8 cellular contexts compared by ENCODE assay signal in the genomic region with DNA sequence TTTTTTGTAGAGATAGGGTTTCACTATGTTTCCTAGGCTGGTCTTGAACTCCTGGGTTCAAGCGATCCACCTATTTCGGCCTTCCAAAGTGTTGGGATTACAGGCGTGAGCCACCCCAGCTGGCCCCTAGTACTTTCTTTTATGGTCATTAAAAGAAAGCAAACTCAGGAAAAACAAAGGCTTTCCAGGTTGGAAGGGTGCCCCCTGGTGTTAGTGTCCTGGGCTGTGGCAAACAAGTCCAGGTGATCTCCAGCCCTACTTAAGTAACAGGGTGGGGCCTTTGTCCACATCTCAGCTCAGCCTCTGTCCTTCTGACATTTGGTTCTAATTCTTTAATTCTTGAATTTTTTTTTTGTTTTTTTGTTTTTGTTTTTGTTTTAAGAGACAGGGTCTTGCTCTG. TPM values are rescaled to one million over a fixed set of nuclear protein-coding genes. Genes with fewer than 3 reads are reported as not detected.
DNase-seq lines count a peak whose midpoint lies in the region; ATAC-seq, FAIRE-seq and TF ChIP-seq lines count a peak whose summit lies in the region.

No MANE protein-coding gene starts in this region.

- peak; percentile 74 for FAIRE-seq in GM12878 (lab: Jason Lieb, UNC)

- H3K18ac ChIP-seq in mesendoderm (ENCODE audit: low read length): no peak overlapping the region

- POLR2A ChIA-PET in GM12878 (lab: Charles Lee): interaction anchor here (0.8 to 1.6 kb wide), 3 partner anchors 25 to 83 kb away, joined by 3 to 4 read pairs (median 4); no protein-coding TSS in a partner anchor

- H2BK15ac ChIP-seq in mesendoderm (replicated peaks; ENCODE audit: low read depth): no peak overlapping the region

- ATAC-seq in GM12878 (peak; percentile 69), HG03139 (IDR thresholded peaks at IDR 0.05; ENCODE audit: unreplicated experiment) (no peak), HG02571 (IDR thresholded peaks at IDR 0.05; ENCODE audit: unreplicated experiment) (no peak)

- intact Hi-C loops in GM12878 (cut with micrococcal nuclease; ENCODE audit: unreplicated experiment): no loop called here

- no peak overlapping the region for H3K23ac ChIP-seq in mesendoderm (ENCODE audit: low read length)

- H3K79me2 ChIP-seq in GM12878 (ENCODE audit: control insufficient read depth, insufficient read depth, low read length): no peaks in the 10 kb centered on the region
- H3K79me2 ChIP-seq in mesendoderm (ENCODE audit: control insufficient read depth, insufficient read depth, low read length): peaks cover 8% of the 10 kb centered on the region

- SMC1A ChIA-PET in GM12878 (lab: Charles Lee; ENCODE audit: uncharacterized antibody, unreplicated experiment): interaction anchor here (1.2 to 4.4 kb wide), 6 partner anchors 18 to 151 kb away, joined by 3 to 27 read pairs (median 4); no protein-coding TSS in a partner anchor

- 43% methylated on average over 3 of the region's 3 CpGs for WGBS in GM12878 (ENCODE audit: insufficient coverage, insufficient replicate concordance, low lambda C conversion rate, missing lambda C conversion rate)
- no CpG with 5 or more reads among the region's 3 CpGs for WGBS in mesendoderm (ENCODE audit: extremely low coverage, insufficient coverage, low lambda C conversion rate)

- no peak for TF ChIP-seq POLR2A in GM12878 (IDR thresholded peaks at IDR 0.05; ENCODE audit: low read depth, low read length)

- H3K36me3 ChIP-seq in GM12878 (ENCODE audit: control insufficient read depth in 2 of 2, insufficient read depth in 2 of 2, low read length in 1 of 2) (no peaks in the 10 kb centered on the region), mesendoderm (ENCODE audit: control insufficient read depth, insufficient read depth, low read length) (peaks cover 8% of the 10 kb centered on the region)

- no peak overlapping the region for H2AFZ ChIP-seq in GM12878 (ENCODE audit: control insufficient read depth, low read depth, low read length)

- H3K79me1 ChIP-seq in mesendoderm (ENCODE audit: low read length): peaks cover 21% of the 10 kb centered on the region

- TF ChIP-seq RAD21 in GM12878 (IDR thresholded peaks at IDR 0.05; ENCODE audit: insufficient read depth, low read depth, low read length): peak; percentile 21; the same call in 1 of the 2 replicates

- no peaks in the 10 kb centered on the region for H4K20me1 ChIP-seq in GM12878 (ENCODE audit: control insufficient read depth, insufficient read depth)

- H3K9ac ChIP-seq in GM12878 (ENCODE audit: control insufficient read depth, insufficient read depth, low read length): no peak overlapping the region
- no peak overlapping the region for H3K9ac ChIP-seq in mesendoderm (ENCODE audit: low read length)

- H3K4me2 ChIP-seq in GM12878 (ENCODE audit: control insufficient read depth, insufficient read depth) (no peak overlapping the region), mesendoderm (ENCODE audit: low read length) (no peak overlapping the region)

- no peak overlapping the region for H4K8ac ChIP-seq in mesendoderm (ENCODE audit: low read depth, low read length)

- no TSS peak for BruUV-seq in GM12878 (replicated peaks; lab: Mats Ljungman, UMichigan)

- in situ Hi-C loops in GM12878 (cut with MboI): no loop called here

- peaks cover 6% of the 10 kb centered on the region for H3K4me1 ChIP-seq in GM12878 (ENCODE audit: control insufficient read depth, insufficient read depth, low read length)
- H3K4me1 ChIP-seq in mesendoderm (ENCODE audit: control insufficient read depth, low read depth, low read length): no peaks in the 10 kb centered on the region

- H4K5ac ChIP-seq in mesendoderm (ENCODE audit: low read length): no peak overlapping the region

- H3K4ac ChIP-seq in mesendoderm (ENCODE audit: low read depth, low read length): no peak overlapping the region

- no peak overlapping the region for H3K56ac ChIP-seq in mesendoderm (ENCODE audit: low read length)

- H2AK5ac ChIP-seq in mesendoderm (ENCODE audit: low read length): no peak overlapping the region

- DNase-seq in NK-92 treated with Interleukin-12 subunit alpha and Interleukin-12 subunit beta, amount 100 ng/mL, for 24 hours (lab: John Stamatoyannopoulos, UW): peak; percentile 25
- DNase-seq in NK-92 (lab: John Stamatoyannopoulos, UW; ENCODE audit: unreplicated experiment) (no peak), NCI-H460 (ENCODE audit: extremely low read depth, low read depth) (peak; percentile 37), GM12878 (ENCODE audit: low read depth, low spot score) (no peak), mesendoderm (peak; percentile 80), nucleus accumbens (lab: John Stamatoyannopoulos, UW) (no peak)

- peak; percentile 55 to 78 (median 56); a peak in 5 of 6 replicates for TF ChIP-seq CTCF in GM12878 (IDR thresholded peaks at IDR 0.05 in 2 of 3, conservative IDR thresholded peaks at IDR 0.05 in 1 of 3; ENCODE audit: control insufficient read depth in 2 of 3, extremely low read depth in 1 of 3, insufficient read depth in 1 of 3, low read depth in 3 of 3, low read length in 3 of 3)

- TF ChIP-seq EP300 in GM12878 (IDR thresholded peaks at IDR 0.05; ENCODE audit: borderline replicate concordance in 1 of 2, control insufficient read depth in 1 of 2, low read depth in 2 of 2, low read length in 2 of 2): no peak

- H3K27ac ChIP-seq in GM12878 (ENCODE audit: control insufficient read depth, insufficient read depth): no peak overlapping the region
- no peak overlapping the region for H3K27ac ChIP-seq in mesendoderm (ENCODE audit: low read depth, low read length)

- CTCF ChIA-PET in GM12878 (lab: Yijun Ruan, JAX): interaction anchor here (0.6 to 16.0 kb wide), 17 partner anchors 9 to 1488 kb away, joined by 3 to 289 read pairs (median 4); a partner anchor contains a TSS

- no peaks in the 10 kb centered on the region for H3K9me3 ChIP-seq in GM12878 (replicated peaks; ENCODE audit: control insufficient read depth, insufficient read depth, low read length)

- no peak overlapping the region for H2BK5ac ChIP-seq in mesendoderm (ENCODE audit: low read length)

- no peak overlapping the region for H2BK120ac ChIP-seq in mesendoderm (ENCODE audit: low read depth, low read length)

- no peak overlapping the region for H3K4me3 ChIP-seq in GM12878
- no peak overlapping the region for H3K4me3 ChIP-seq in mesendoderm (ENCODE audit: low read length)

- RAD21 ChIA-PET in GM12878 (lab: Charles Lee; ENCODE audit: unreplicated experiment): interaction anchor here (16.1 kb wide), 1 partner anchor 83 kb away, joined by 175 read pairs; no protein-coding TSS in a partner anchor

- 0 out of 4 replicates have a peak, but pooled peaks cover 0 to 7% of the 10 kb centered on the region in 2 experiments for H3K27me3 ChIP-seq in GM12878 (replicated peaks in 1 of 2; ENCODE audit: control insufficient read depth in 2 of 2, insufficient read depth in 2 of 2, low read length in 1 of 2)
- H3K27me3 ChIP-seq in mesendoderm (ENCODE audit: insufficient read depth, low read length, poor library complexity): no peaks in the 10 kb centered on the region

RNA-seq across cellular contexts. Expression of a gene that starts 6.9 kb away (rescaled TPM):
- 7.2 and 10.8 TPM in 2 replicates for total RNA-seq in NCI-H460 (2014; rRNA removed; shearing (Covaris generic))
- 4.7 and 5.4 TPM in 2 replicates for polyA plus RNA-seq in NCI-H460 (2014; cell fraction: nucleus; rRNA removed)
- total RNA-seq in GM12878 (2013; cell fraction: nucleolus; rRNA removed): 12.1 and 14.2 TPM in 2 replicates
- total RNA-seq in GM12878 (2014; rRNA removed) (3.6 and 4.3 TPM in 2 replicates), GM12878 (2014; rRNA removed; fragmentation: Illumina TruSeq; extraction: Trizol) (4.2 and 4.7 TPM in 2 replicates), GM12878 (2021) (22.3 and 23.3 TPM in 2 replicates)
- 3.6 TPM for polyA plus RNA-seq in GM12878 (2011; ENCODE audit: low read depth)
- polyA plus RNA-seq in GM12878 (2011; rRNA removed) (10.3 and 14.5 TPM in 2 replicates), GM12878 (2014; fragmentation: Illumina TruSeq; extraction: Trizol) (8.3 and 8.7 TPM in 2 replicates), GM12878 (2014; fragmentation: Nextera tagmentation; extraction: Ambion mirVana) (1 to 10 TPM; 2.4 to 5.0 TPM), GM12878 (2014; rRNA removed) (10.2 and 11.5 TPM in 2 replicates), GM12878 (2016; fragmentation: Nextera tagmentation; extraction: Ambion mirVana) (10 to 100 TPM in 1 of 2 experiments, 1 to 10 TPM in 1; 3.0 to 19.6 TPM)
- polyA plus RNA-seq in GM12878 (2011; cell fraction: cytosol; rRNA removed): 15.3 and 20.0 TPM in 2 replicates
- 7.7 and 11.8 TPM in 2 replicates for polyA plus RNA-seq in GM12878 (2011; cell fraction: nucleus; rRNA removed)
- 5.5 and 9.6 TPM in 2 replicates for polyA plus RNA-seq in GM12878 (2012)
- polyA minus RNA-seq in GM12878 (2011; rRNA and poly(A)+ RNA removed): 14.2 and 20.5 TPM in 2 replicates
- polyA minus RNA-seq in GM12878 (2011; cell fraction: cytosol; rRNA and poly(A)+ RNA removed): 5.6 and 8.8 TPM in 2 replicates
- 2.9 and 4.5 TPM in 2 replicates for polyA minus RNA-seq in GM12878 (2011; cell fraction: nucleus; rRNA and poly(A)+ RNA removed)
- polyA plus RNA-seq in mesendoderm (2013, experiment 1 of 2): 39.6 TPM
- polyA plus RNA-seq in mesendoderm (2013, experiment 2 of 2): 39.0 TPM

RNA-seq across cellular contexts. Expression of a gene that starts 32.5 kb away (rescaled TPM):
- 272 and 315 TPM in 2 replicates for total RNA-seq in NCI-H460 (2014; rRNA removed; shearing (Covaris generic))
- polyA plus RNA-seq in NCI-H460 (2014; cell fraction: nucleus; rRNA removed): 150 and 253 TPM in 2 replicates
- total RNA-seq in GM12878 (2013; cell fraction: nucleolus; rRNA removed): 82.8 and 93.7 TPM in 2 replicates
- total RNA-seq in GM12878 (2014; rRNA removed) (155 and 182 TPM in 2 replicates), GM12878 (2014; rRNA removed; fragmentation: Illumina TruSeq; extraction: Trizol) (240 and 243 TPM in 2 replicates), GM12878 (2021) (214 and 230 TPM in 2 replicates)
- polyA plus RNA-seq in GM12878 (2011; ENCODE audit: low read depth): 48.3 TPM
- polyA plus RNA-seq in GM12878 (2011; rRNA removed) (275 and 463 TPM in 2 replicates), GM12878 (2014; fragmentation: Illumina TruSeq; extraction: Trizol) (199 and 258 TPM in 2 replicates), GM12878 (2014; fragmentation: Nextera tagmentation; extraction: Ambion mirVana) (100 to 1,000 TPM; 149 to 236 TPM), GM12878 (2014; rRNA removed) (90.5 and 117 TPM in 2 replicates), GM12878 (2016; fragmentation: Nextera tagmentation; extraction: Ambion mirVana) (100 to 1,000 TPM; 234 to 239 TPM)
- 65.8 and 84.4 TPM in 2 replicates for polyA plus RNA-seq in GM12878 (2011; cell fraction: cytosol; rRNA removed)
- polyA plus RNA-seq in GM12878 (2011; cell fraction: nucleus; rRNA removed): 181 and 201 TPM in 2 replicates
- 106 and 134 TPM in 2 replicates for polyA plus RNA-seq in GM12878 (2012)
- 98.7 and 134 TPM in 2 replicates for polyA minus RNA-seq in GM12878 (2011; rRNA and poly(A)+ RNA removed)
- 57.5 and 61.4 TPM in 2 replicates for polyA minus RNA-seq in GM12878 (2011; cell fraction: cytosol; rRNA and poly(A)+ RNA removed)
- polyA minus RNA-seq in GM12878 (2011; cell fraction: nucleus; rRNA and poly(A)+ RNA removed): 65.8 and 71.7 TPM in 2 replicates
- polyA plus RNA-seq in mesendoderm (2013, experiment 1 of 2): 122 TPM
- 126 TPM for polyA plus RNA-seq in mesendoderm (2013, experiment 2 of 2)

RNA-seq across cellular contexts. Expression of a gene that starts 51.2 kb away (rescaled TPM):
- total RNA-seq in NCI-H460 (2014; rRNA removed; shearing (Covaris generic)): 0.10 and 0.32 TPM in 2 replicates
- polyA plus RNA-seq in NCI-H460 (2014; cell fraction: nucleus; rRNA removed): 0.31 and 1.0 TPM in 2 replicates
- 1.9 and 3.5 TPM in 2 replicates for total RNA-seq in GM12878 (2013; cell fraction: nucleolus; rRNA removed)
- 0.16 and 0.34 TPM in 2 replicates for total RNA-seq in GM12878 (2014; rRNA removed)
- total RNA-seq in GM12878 (2014; rRNA removed; fragmentation: Illumina TruSeq; extraction: Trizol): 0.31 and 0.46 TPM in 2 replicates
- total RNA-seq in GM12878 (2021): 0.90 and 1.0 TPM in 2 replicates
- polyA plus RNA-seq in GM12878 (2011; ENCODE audit: low read depth): not detected
- polyA plus RNA-seq in GM12878 (2011; rRNA removed): 0.35 and 0.69 TPM in 2 replicates
- polyA plus RNA-seq in GM12878 (2011; cell fraction: cytosol; rRNA removed): 0.79 TPM in 2 replicates
- polyA plus RNA-seq in GM12878 (2011; cell fraction: nucleus; rRNA removed): 0.39 and 0.61 TPM in 2 replicates
- 0.13 TPM in 1 of 2 replicates, not detected in the other for polyA plus RNA-seq in GM12878 (2012)
- 0.49 and 0.85 TPM in 2 replicates for polyA plus RNA-seq in GM12878 (2014; fragmentation: Illumina TruSeq; extraction: Trizol)
- not detected for polyA plus RNA-seq in GM12878 (2014; fragmentation: Nextera tagmentation; extraction: Ambion mirVana)
- 0.67 and 1.2 TPM in 2 replicates for polyA plus RNA-seq in GM12878 (2014; rRNA removed)
- polyA plus RNA-seq in GM12878 (2016; fragmentation: Nextera tagmentation; extraction: Ambion mirVana): under 1 TPM; 0.10 to 0.79 TPM
- 1.5 and 4.2 TPM in 2 replicates for polyA minus RNA-seq in GM12878 (2011; rRNA and poly(A)+ RNA removed)
- polyA minus RNA-seq in GM12878 (2011; cell fraction: cytosol; rRNA and poly(A)+ RNA removed): 0.21 and 1.3 TPM in 2 replicates
- 1.2 and 2.5 TPM in 2 replicates for polyA minus RNA-seq in GM12878 (2011; cell fraction: nucleus; rRNA and poly(A)+ RNA removed)
- polyA plus RNA-seq in mesendoderm (2013, experiment 1 of 2): 5.7 TPM
- polyA plus RNA-seq in mesendoderm (2013, experiment 2 of 2): 4.9 TPM

Comparison
In these comparisons a context has a peak if more than half of its experiments do, and no peak if none do; other contexts are left out.
1. DNase-seq: peak in NK-92 treated with Interleukin-12 subunit alpha and Interleukin-12 subunit beta, amount 100 ng/mL, for 24 hours (single experiment), NCI-H460 (single experiment) and mesendoderm (single experiment); none in NK-92 (single experiment), GM12878 (single experiment) and nucleus accumbens (0 of 56).